In the genomic region with DNA sequence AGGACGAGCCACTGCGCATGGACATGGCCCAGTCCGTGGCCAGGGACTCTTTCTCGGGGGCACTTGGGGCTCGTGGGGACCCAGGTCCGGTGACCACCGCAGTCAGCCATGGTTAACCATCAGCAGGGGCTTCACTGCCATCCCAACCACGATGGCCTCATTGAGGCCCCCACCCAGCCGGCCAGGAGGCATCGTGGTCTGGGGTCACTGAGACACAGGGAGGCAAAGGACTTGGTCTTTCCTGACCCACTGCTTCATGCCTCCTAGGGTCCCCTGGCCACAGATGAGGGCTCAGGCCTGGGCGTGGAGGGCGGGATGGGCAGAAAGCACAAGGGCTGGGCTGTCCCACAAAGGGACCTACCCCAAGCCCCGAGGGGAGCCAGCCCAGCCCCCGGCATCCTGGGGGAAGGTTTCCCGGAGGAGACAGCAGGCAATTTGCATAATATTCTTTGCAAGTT, we compare ENCODE assay signal across 18 cellular contexts. TPM values are rescaled to one million over a fixed set of nuclear protein-coding genes. Genes with fewer than 3 reads are reported as not detected.
A peak's percentile ranks its signal among the peaks of the same experiment; 100 is the strongest.
DNase-seq lines count a peak whose midpoint lies in the region; ATAC-seq and TF ChIP-seq lines count a peak whose summit lies in the region.
"Had no signal": no experiment of that assay in that cellular context is flagged by ENCODE, and none has a peak within 500 bp of the region (broad histone marks: within the 10 kb centered on the region; RNA-seq: fewer than 3 reads in every experiment).

No MANE protein-coding gene starts in this region.

- H3K4me1 Mint-ChIP-seq in CD14-positive monocyte: peaks cover 74% of the 10 kb centered on the region

- H3K27ac ChIP-seq in gastroesophageal sphincter (peak overlapping the region; percentile 22 to 100 (median 96)), psoas muscle (peak overlapping the region; percentile 93)
- H3K27ac ChIP-seq: GM23248, SJSA1 had no signal

- no peak for TF ChIP-seq EP300 in gastroesophageal sphincter (IDR thresholded peaks at IDR 0.05)

- WGBS in gastroesophageal sphincter (ENCODE audit: low coverage in 1 of 2), 2 donors: 20% methylated on average over 1 of the region's 15 CpGs; no CpG with 5 or more reads in 1 of the 2 donors
- WGBS in psoas muscle, 3 donors: 69 to 75% (median 71%) methylated on average over 15 of the region's 15 CpGs

- peaks cover 0 to 20% of the 10 kb centered on the region in 2 donors for H3K36me3 ChIP-seq in gastroesophageal sphincter
- no peaks in the 10 kb centered on the region for H3K36me3 ChIP-seq in psoas muscle (ENCODE audit: insufficient read depth in 1 of 2, low read depth in 1 of 2)
- H3K36me3 ChIP-seq: adrenal gland had no signal

- peaks cover 21 to 36% of the 10 kb centered on the region in 2 donors for H3K36me3 Mint-ChIP-seq in CD14-positive monocyte
- H3K36me3 Mint-ChIP-seq: naive thymus-derived CD8-positive, alpha-beta T cell had no signal

- TF ChIP-seq POLR2A in NB4 (IDR thresholded peaks at IDR 0.05; ENCODE audit: extremely low read depth, insufficient read length): no peak
- TF ChIP-seq POLR2A in gastroesophageal sphincter (IDR thresholded peaks at IDR 0.05): no peak

- H3K9me3 Mint-ChIP-seq in CD14-positive monocyte: no peaks in the 10 kb centered on the region
- H3K9me3 Mint-ChIP-seq: activated CD4-positive, alpha-beta T cell treated with anti-CD3 and anti-CD28 coated beads, Interleukin-2, amount 10 ng/mL, durations not matched to agents 24 days and 14 days; activated T-cell treated with anti-CD3 and anti-CD28 coated beads, Interleukin-2, amount 50 U/mL, for 24 hours; naive thymus-derived CD8-positive, alpha-beta T cell had no signal

- H3K27me3 Mint-ChIP-seq in CD14-positive monocyte (ENCODE audit: low read depth in 3 of 3): no peaks in the 10 kb centered on the region
- H3K27me3 Mint-ChIP-seq: activated CD4-positive, alpha-beta T cell treated with anti-CD3 and anti-CD28 coated beads, Interleukin-2, amount 10 ng/mL, durations not matched to agents 24 days and 14 days; activated T-cell treated with anti-CD3 and anti-CD28 coated beads, Interleukin-2, amount 50 U/mL, for 24 hours had no signal

- DNase-seq in CD14-positive monocyte (ENCODE audit: low spot score): peak; percentile 45
- no peak for DNase-seq in NB4 (ENCODE audit: low read depth)
- peak; percentile 20 to 56 for DNase-seq in psoas muscle
- DNase-seq in OCI-M2 (lab: John Stamatoyannopoulos, UW; ENCODE audit: unreplicated experiment): no peak
- no peak for DNase-seq in SW 1271 (lab: John Stamatoyannopoulos, UW)
- DNase-seq in ureter (ENCODE audit: low spot score): no peak
- DNase-seq: activated CD4-positive, alpha-beta T cell treated with anti-CD3 and anti-CD28 coated beads, Interleukin-2, amount 10 ng/mL, durations not matched to agents 24 days and 14 days; activated T-cell treated with anti-CD3 and anti-CD28 coated beads, Interleukin-2, amount 50 U/mL, for 24 hours; DMS153; GM23248; NCI-H1105 had no signal

- H3K4me3 ChIP-seq in NB4 (ENCODE audit: low read depth, low read length) (peak overlapping the region; percentile 13), gastroesophageal sphincter (peak overlapping the region in 1 of 2 donors; percentile 39), psoas muscle (peak overlapping the region; percentile 52)
- H3K4me3 ChIP-seq: adrenal gland, GM23248, left lung, SJSA1, tibial nerve had no signal

- H3K4me3 Mint-ChIP-seq in CD14-positive monocyte: peak overlapping the region; percentile 56 to 71
- H3K4me3 Mint-ChIP-seq: activated CD4-positive, alpha-beta T cell treated with anti-CD3 and anti-CD28 coated beads, Interleukin-2, amount 10 ng/mL, durations not matched to agents 24 days and 14 days; activated T-cell treated with anti-CD3 and anti-CD28 coated beads, Interleukin-2, amount 50 U/mL, for 24 hours; naive thymus-derived CD8-positive, alpha-beta T cell had no signal

- H3K27ac Mint-ChIP-seq in CD14-positive monocyte: peak overlapping the region in 6 of 7 donors; percentile 41 to 80 (median 60)
- H3K27ac Mint-ChIP-seq: activated CD4-positive, alpha-beta T cell treated with anti-CD3 and anti-CD28 coated beads, Interleukin-2, amount 10 ng/mL, durations not matched to agents 24 days and 14 days; activated T-cell treated with anti-CD3 and anti-CD28 coated beads, Interleukin-2, amount 50 U/mL, for 24 hours had no signal

- no peaks in the 10 kb centered on the region for H3K9me3 ChIP-seq in gastroesophageal sphincter
- no peaks in the 10 kb centered on the region for H3K9me3 ChIP-seq in psoas muscle
- H3K9me3 ChIP-seq: adrenal gland, left lung, SJSA1, tibial nerve had no signal

- H3K4me1 ChIP-seq in gastroesophageal sphincter (peaks cover 9 to 100% (median 75%) of the 10 kb centered on the region in 3 donors), psoas muscle (peaks cover 81% of the 10 kb centered on the region)

- intact Hi-C loops in CD14-positive monocyte (cut with micrococcal nuclease) (loop anchor here (2.0 to 5.0 kb wide), 3 partner anchors 34 to 36 kb away; no protein-coding TSS in a partner anchor), psoas muscle (cut with DNase I) (loop anchor here (5.0 kb wide), 2 partner anchors 34 to 61 kb away; no protein-coding TSS in a partner anchor)

- ATAC-seq in gastroesophageal sphincter (no peak), psoas muscle (no peak), GM19023 (IDR thresholded peaks at IDR 0.05; ENCODE audit: unreplicated experiment) (no peak)
- ATAC-seq: left lung had no signal

- no peak for TF ChIP-seq CTCF in CD14-positive monocyte (IDR thresholded peaks at IDR 0.05)
- no peak for TF ChIP-seq CTCF in NB4 (IDR thresholded peaks at IDR 0.05; ENCODE audit: low read depth, low read length)
- TF ChIP-seq CTCF in gastroesophageal sphincter (IDR thresholded peaks at IDR 0.05): no peak
- no peak for TF ChIP-seq CTCF in psoas muscle (IDR thresholded peaks at IDR 0.05)

- H3K27me3 ChIP-seq in gastroesophageal sphincter (no peaks in the 10 kb centered on the region), psoas muscle (ENCODE audit: insufficient read depth in 3 of 3, low read length in 2 of 3) (no peaks in the 10 kb centered on the region)
- H3K27me3 ChIP-seq: adrenal gland, left lung, SJSA1, tibial nerve had no signal

RNA-seq across cellular contexts. Expression of a gene that starts 6.6 kb away (rescaled TPM):
- polyA plus RNA-seq in CD14-positive monocyte (1 to 10 TPM; 8.1 to 8.7 TPM), psoas muscle (10 to 100 TPM in 2 of 3 donors, 1 to 10 TPM in 1; 8.5 to 14.0 (median 10.4) TPM)
- total RNA-seq in gastroesophageal sphincter (100 to 1,000 TPM in 3 of 4 donors, 10 to 100 TPM in 1; 71.4 to 209 (median 110) TPM), psoas muscle (10 to 100 TPM; 18.4 to 33.5 (median 28.0) TPM), ureter (36.0 TPM)

RNA-seq across cellular contexts. Expression of a gene that starts 30.2 kb away (rescaled TPM):
- polyA plus RNA-seq in CD14-positive monocyte: 10 to 100 TPM; 30.9 to 38.0 TPM
- 10 to 100 TPM; 28.7 to 66.1 (median 45.3) TPM for total RNA-seq in gastroesophageal sphincter
- 10 to 100 TPM; 17.3 to 27.8 (median 22.5) TPM for total RNA-seq in psoas muscle
- polyA plus RNA-seq in psoas muscle: 10 to 100 TPM; 28.8 to 49.5 (median 41.3) TPM
- total RNA-seq in ureter: 31.8 TPM

Comparison
In these comparisons a context has a peak if more than half of its experiments do, and no peak if none do; other contexts are left out.
1. DNase-seq: peak in CD14-positive monocyte (single experiment) and psoas muscle (2 of 2); none in NB4 (single experiment), OCI-M2 (single experiment), SW 1271 (0 of 2) and ureter (single experiment).